ENCODE assay signal across 1 cellular context in the genomic region with DNA sequence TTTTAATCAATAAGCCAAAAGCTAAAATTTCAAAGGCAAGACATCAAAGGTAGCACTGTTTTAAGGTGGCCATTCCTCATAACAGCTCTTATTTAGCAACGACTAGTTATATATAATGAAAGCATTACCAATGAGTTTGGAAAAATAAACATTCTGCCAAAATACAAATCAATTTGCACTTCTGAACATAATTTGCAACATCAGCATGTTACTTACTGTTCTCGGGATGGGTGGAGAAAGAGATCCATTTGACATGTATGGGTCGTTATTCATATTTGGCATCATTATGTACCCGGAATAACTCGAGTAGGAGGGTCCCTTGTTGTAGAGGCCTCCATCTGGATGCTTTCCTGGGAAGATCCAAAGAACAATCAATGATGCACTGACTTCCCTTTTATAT.
TF ChIP-seq lines count a peak whose summit lies in the region.

No MANE protein-coding gene starts in this region.

TF ChIP-seq in HepG2, 621 proteins besides CTCF, POLR2A, EP300 and RAD21:
- TF ChIP-seq ZEB1 (IDR thresholded peaks at IDR 0.05; ENCODE audit: insufficient replicate concordance, low read depth) (no peak), POLR2AphosphoS2 (IDR thresholded peaks at IDR 0.05; ENCODE audit: low read depth, low read length) (no peak), NFE2 (CRISPR knock-in tag; IDR thresholded peaks at IDR 0.05) (no peak), ZNF205 (CRISPR knock-in tag; IDR thresholded peaks at IDR 0.05) (no peak), DNMT3B (CRISPR knock-in tag; conservative IDR thresholded peaks at IDR 0.05) (no peak), ZNF264 (CRISPR knock-in tag; IDR thresholded peaks at IDR 0.05) (no peak), MAFF (IDR thresholded peaks at IDR 0.05; ENCODE audit: low read depth, low read length) (peak; percentile 86), MAFK (conservative IDR thresholded peaks at IDR 0.05 in 1 of 2, IDR thresholded peaks at IDR 0.05 in 1 of 2; ENCODE audit: low read length in 2 of 2) (peak; percentile 89 to 92), ZNF432 (CRISPR knock-in tag; IDR thresholded peaks at IDR 0.05; ENCODE audit: borderline replicate concordance) (no peak), NPAS2 (CRISPR knock-in tag; IDR thresholded peaks at IDR 0.05; ENCODE audit: borderline replicate concordance) (no peak), NFE2L1 (CRISPR knock-in tag; IDR thresholded peaks at IDR 0.05; ENCODE audit: borderline replicate concordance) (no peak), MAFG (CRISPR knock-in tag; IDR thresholded peaks at IDR 0.05) (no peak), ZNF12 (CRISPR knock-in tag; IDR thresholded peaks at IDR 0.05) (no peak), HNF4A (CRISPR knock-in tag; IDR thresholded peaks at IDR 0.05) (no peak)
- TF ChIP-seq, protein P1, sequence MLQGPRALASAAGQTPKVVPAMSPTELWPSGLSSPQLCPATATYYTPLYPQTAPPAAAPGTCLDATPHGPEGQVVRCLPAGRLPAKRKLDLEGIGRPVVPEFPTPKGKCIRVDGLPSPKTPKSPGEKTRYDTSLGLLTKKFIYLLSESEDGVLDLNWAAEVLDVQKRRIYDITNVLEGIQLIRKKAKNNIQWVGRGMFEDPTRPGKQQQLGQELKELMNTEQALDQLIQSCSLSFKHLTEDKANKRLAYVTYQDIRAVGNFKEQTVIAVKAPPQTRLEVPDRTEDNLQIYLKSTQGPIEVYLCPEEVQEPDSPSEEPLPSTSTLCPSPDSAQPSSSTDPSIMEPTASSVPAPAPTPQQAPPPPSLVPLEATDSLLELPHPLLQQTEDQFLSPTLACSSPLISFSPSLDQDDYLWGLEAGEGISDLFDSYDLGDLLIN (CRISPR knock-in tag; IDR thresholded peaks at IDR 0.05; ENCODE audit: borderline replicate concordance), result no peak
